Comparison of ENCODE assay signal across 31 cellular contexts in the genomic region with DNA sequence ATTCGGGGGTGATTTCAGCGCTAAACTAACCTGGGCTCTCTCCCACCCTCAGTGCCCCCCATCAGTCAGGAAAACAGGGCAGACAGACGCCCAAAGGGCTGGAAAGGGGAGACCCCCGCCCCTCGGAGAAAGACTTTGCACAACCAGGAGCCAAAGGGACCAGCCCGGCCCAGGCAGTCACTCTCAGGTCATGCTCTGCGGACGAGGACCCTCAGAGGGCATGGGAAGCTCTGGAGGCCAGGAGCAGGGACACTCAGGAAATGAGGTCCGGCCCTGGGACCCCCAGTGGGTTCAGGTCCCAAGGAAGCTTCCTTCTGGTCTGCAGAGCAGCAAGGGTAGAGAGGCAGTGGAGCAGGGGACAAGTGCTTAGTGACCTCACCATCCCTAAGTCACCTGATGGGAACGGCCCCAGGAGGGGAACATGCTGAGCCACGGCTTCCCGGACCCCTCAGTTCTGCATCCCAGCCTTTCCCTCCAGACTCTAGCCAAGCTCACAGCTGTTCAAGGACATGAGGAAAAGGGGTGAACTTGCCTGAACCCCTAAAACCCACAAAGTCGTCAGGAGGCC.
"Had no signal": no experiment of that assay in that cellular context is flagged by ENCODE, and none has a peak within 500 bp of the region (broad histone marks: within the 10 kb centered on the region; RNA-seq: fewer than 3 reads in every experiment).

No MANE protein-coding gene starts in this region.

- H3K27ac ChIP-seq: brain microvascular endothelial cell, KMS-11, Peyer's patch, WERI-Rb-1 had no signal

- H3K4me3 ChIP-seq: Peyer's patch had no signal

- DNase-seq: activated CD4-positive, alpha-beta memory T cell treated with anti-CD3 and anti-CD28 coated beads, Interleukin-2, amount 10 ng/mL, durations not matched to agents 7 days and 5 days; activated CD4-positive, alpha-beta T cell treated with anti-CD3 and anti-CD28 coated beads for 1 hour; activated CD4-positive, alpha-beta T cell treated with anti-CD3 and anti-CD28 coated beads for 48 hours; activated CD4-positive, CD25-positive, alpha-beta regulatory T cell; activated CD8-positive, alpha-beta memory T cell treated with anti-CD3 and anti-CD28 coated beads for 24 hours; activated CD8-positive, alpha-beta memory T cell treated with anti-CD3 and anti-CD28 coated beads, Interleukin-2, amount 10 ng/mL, durations not matched to agents 7 days and 5 days; activated CD8-positive, alpha-beta memory T cell treated with anti-CD3 and anti-CD28 coated beads, Interleukin-2, amount 50 U/mL, for 48 hours; activated effector memory CD4-positive, alpha-beta T cell treated with Interleukin-2 at 50 U/mL for 16 hours; activated naive CD4-positive, alpha-beta T cell treated with anti-CD3 and anti-CD28 coated beads, Interleukin-2, amount 10 ng/mL, durations not matched to agents 7 days and 5 days; activated T-cell treated with anti-CD3 and anti-CD28 coated beads, Interleukin-2, amount 50 U/mL, for 48 hours; amniotic stem cell; brain microvascular endothelial cell; MM.1S; MV-4-11; NCI-H1092; NCI-H1436 treated with DMSO at 0.1 percent for 48 hours; NCI-H1694 treated with DMSO at 0.1 percent for 48 hours; NCI-H2029; NCI-H2171; NCI-H510A; NCI-H526; NCI-H748 treated with DMSO at 0.1 percent for 48 hours; NK-92 treated with Interleukin-12 subunit alpha and Interleukin-12 subunit beta, amount 100 ng/mL, for 24 hours; PC-3; RPMI8226; SIG-M5; T1000; WERI-Rb-1 had no signal

- H3K27me3 ChIP-seq: brain microvascular endothelial cell, Peyer's patch had no signal

- H3K9me3 ChIP-seq: Peyer's patch had no signal

- ATAC-seq: activated CD8-positive, alpha-beta memory T cell treated with anti-CD3 and anti-CD28 coated beads, Interleukin-2, amount 10 ng/mL, durations not matched to agents 7 days and 5 days; PC-3; Right ventricle myocardium inferior had no signal

- H3K4me1 ChIP-seq: Peyer's patch had no signal

- H3K36me3 ChIP-seq: brain microvascular endothelial cell, Peyer's patch, WERI-Rb-1 had no signal
